ENCODE assay signal across 16 cellular contexts in the genomic region with DNA sequence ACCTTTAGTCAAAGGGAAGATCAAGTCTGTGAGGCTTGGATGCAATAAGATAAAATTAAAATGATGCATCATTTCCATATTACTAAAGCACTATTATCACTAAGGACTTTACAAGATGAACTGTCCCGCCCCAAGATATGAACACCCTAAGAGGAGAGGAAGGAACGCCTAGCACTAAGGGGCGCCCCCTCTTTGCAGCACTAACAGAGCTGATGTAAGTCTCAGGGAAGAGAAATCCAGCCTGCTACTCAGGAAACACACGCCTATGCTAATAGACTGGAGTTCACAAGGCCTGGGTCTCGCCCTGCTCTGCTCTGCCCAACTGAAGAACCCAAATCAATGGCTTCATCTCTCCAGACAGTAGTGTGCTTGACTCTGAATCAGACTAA. TPM values are rescaled to one million over a fixed set of nuclear protein-coding genes. Genes with fewer than 3 reads are reported as not detected.
DNase-seq lines count a peak whose midpoint lies in the region; ATAC-seq and TF ChIP-seq lines count a peak whose summit lies in the region.
"Had no signal": no experiment of that assay in that cellular context is flagged by ENCODE, and none has a peak within 500 bp of the region (broad histone marks: within the 10 kb centered on the region; RNA-seq: fewer than 3 reads in every experiment).

No MANE protein-coding gene starts in this region.

- intact Hi-C loops in activated CD4-positive, alpha-beta T cell treated with anti-CD3 and anti-CD28 coated beads for 36 hours (cut with DNase I, micrococcal nuclease): loop anchor here in 1 of 2 experiments (10.0 kb wide), 2 partner anchors 247 to 573 kb away; a partner anchor contains a TSS
- intact Hi-C loops in activated T-helper 1 cell treated with anti-CD3 and anti-CD28 coated beads, Interleukin-12 subunit alpha, Interleukin-12 subunit beta, Interleukin-2, Interleukin-4 antibody, amounts not matched to agents 30 ng/mL and 10 ng/mL and 1 ng/mL, durations not matched to agents 14 hours and 24 hours and 36 hours (cut with micrococcal nuclease): no loop called here

- CTCF ChIA-PET in activated CD4-positive, alpha-beta T cell treated with anti-CD3 and anti-CD28 coated beads for 36 hours (lab: Charles Lee): no interaction called here

- peak; percentile 57 for ATAC-seq in activated CD4-positive, alpha-beta T cell treated with anti-CD3 and anti-CD28 coated beads for 36 hours
- ATAC-seq in foreskin keratinocyte (peak; percentile 40), HG03039 (IDR thresholded peaks at IDR 0.05; ENCODE audit: unreplicated experiment) (no peak)
- ATAC-seq: left lung had no signal

- POLR2A ChIA-PET in activated CD4-positive, alpha-beta T cell treated with anti-CD3 and anti-CD28 coated beads for 36 hours (lab: Charles Lee): no interaction called here

- H3K4me1 ChIP-seq in foreskin keratinocyte: peaks cover 20% of the 10 kb centered on the region

- H3K36me3 Mint-ChIP-seq in activated CD4-positive, alpha-beta T cell treated with anti-CD3 and anti-CD28 coated beads for 36 hours (ENCODE audit: low read depth): peaks cover 10% of the 10 kb centered on the region
- peaks cover 11% of the 10 kb centered on the region for H3K36me3 Mint-ChIP-seq in activated T-helper 1 cell treated with anti-CD3 and anti-CD28 coated beads, Interleukin-12 subunit alpha, Interleukin-12 subunit beta, Interleukin-2, Interleukin-4 antibody, amounts not matched to agents 30 ng/mL and 10 ng/mL and 1 ng/mL, durations not matched to agents 14 hours and 24 hours and 36 hours (ENCODE audit: low read depth)
- peaks cover 9% of the 10 kb centered on the region for H3K36me3 Mint-ChIP-seq in osteocyte (ENCODE audit: unreplicated experiment)

- no peak for DNase-seq in activated CD4-positive, alpha-beta T cell treated with anti-CD3 and anti-CD28 coated beads for 36 hours
- DNase-seq in activated CD4-positive, alpha-beta T cell treated with anti-CD3 and anti-CD28 coated beads for 1 hour: no peak
- no peak for DNase-seq in activated T-helper 1 cell treated with anti-CD3 and anti-CD28 coated beads, Interleukin-12 subunit alpha, Interleukin-12 subunit beta, Interleukin-2, Interleukin-4 antibody, amounts not matched to agents 30 ng/mL and 10 ng/mL and 1 ng/mL, durations not matched to agents 14 hours and 24 hours and 36 hours (ENCODE audit: low spot score)
- DNase-seq in foreskin keratinocyte (no peak), osteocyte (ENCODE audit: extremely low spot score, unreplicated experiment) (no peak), NCI-H1092 treated with DMSO at 0.1 percent for 48 hours (lab: John Stamatoyannopoulos, UW) (no peak)
- DNase-seq in activated CD8-positive, alpha-beta memory T cell treated with anti-CD3 and anti-CD28 coated beads, Interleukin-2, amount 50 U/mL, for 48 hours: no peak
- DNase-seq: activated CD4-positive, alpha-beta memory T cell treated with anti-CD3 and anti-CD28 coated beads, Interleukin-2, amount 10 ng/mL, durations not matched to agents 7 days and 5 days; activated naive CD4-positive, alpha-beta T cell treated with Interleukin-2 at 50 U/mL for 16 hours; Calu3; left lung; MV-4-11; NCI-H226; upper lobe of left lung had no signal

- H3K4me3 Mint-ChIP-seq in activated CD4-positive, alpha-beta T cell treated with anti-CD3 and anti-CD28 coated beads for 36 hours: no peak overlapping the region
- H3K4me3 Mint-ChIP-seq in activated T-helper 1 cell treated with anti-CD3 and anti-CD28 coated beads, Interleukin-12 subunit alpha, Interleukin-12 subunit beta, Interleukin-2, Interleukin-4 antibody, amounts not matched to agents 30 ng/mL and 10 ng/mL and 1 ng/mL, durations not matched to agents 14 hours and 24 hours and 36 hours: no peak overlapping the region
- no peak overlapping the region for H3K4me3 Mint-ChIP-seq in osteocyte (ENCODE audit: unreplicated experiment)
- H3K4me3 Mint-ChIP-seq: activated CD4-positive, alpha-beta memory T cell treated with anti-CD3 and anti-CD28 coated beads, Interleukin-2, amount 10 ng/mL, durations not matched to agents 7 days and 5 days; T-helper 1 cell treated with Interleukin-12 subunit alpha and Interleukin-12 subunit beta and Interleukin-4 antibody, amounts not matched to agents 30 μg/mL and 1 μg/mL, for 36 hours had no signal

- H3K9me3 Mint-ChIP-seq in activated CD4-positive, alpha-beta T cell treated with anti-CD3 and anti-CD28 coated beads for 36 hours (ENCODE audit: low read depth): peaks cover 2% of the 10 kb centered on the region
- H3K9me3 Mint-ChIP-seq in activated T-helper 1 cell treated with anti-CD3 and anti-CD28 coated beads, Interleukin-12 subunit alpha, Interleukin-12 subunit beta, Interleukin-2, Interleukin-4 antibody, amounts not matched to agents 30 ng/mL and 10 ng/mL and 1 ng/mL, durations not matched to agents 14 hours and 24 hours and 36 hours: no peaks in the 10 kb centered on the region
- peaks cover 7% of the 10 kb centered on the region for H3K9me3 Mint-ChIP-seq in osteocyte (ENCODE audit: unreplicated experiment)
- H3K9me3 Mint-ChIP-seq: activated CD4-positive, alpha-beta memory T cell treated with anti-CD3 and anti-CD28 coated beads, Interleukin-2, amount 10 ng/mL, durations not matched to agents 7 days and 5 days; T-helper 1 cell treated with Interleukin-12 subunit alpha and Interleukin-12 subunit beta and Interleukin-4 antibody, amounts not matched to agents 30 μg/mL and 1 μg/mL, for 36 hours had no signal

- no peak overlapping the region for H3K27ac ChIP-seq in foreskin keratinocyte
- H3K27ac ChIP-seq: left lung, upper lobe of left lung had no signal

- TF ChIP-seq CTCF in foreskin keratinocyte (conservative IDR thresholded peaks at IDR 0.05): no peak
- TF ChIP-seq CTCF in osteocyte (IDR thresholded peaks at IDR 0.05): no peak

- no peaks in the 10 kb centered on the region for H3K27me3 Mint-ChIP-seq in activated CD4-positive, alpha-beta T cell treated with anti-CD3 and anti-CD28 coated beads for 36 hours
- no peaks in the 10 kb centered on the region for H3K27me3 Mint-ChIP-seq in activated T-helper 1 cell treated with anti-CD3 and anti-CD28 coated beads, Interleukin-12 subunit alpha, Interleukin-12 subunit beta, Interleukin-2, Interleukin-4 antibody, amounts not matched to agents 30 ng/mL and 10 ng/mL and 1 ng/mL, durations not matched to agents 14 hours and 24 hours and 36 hours (ENCODE audit: insufficient read depth)
- H3K27me3 Mint-ChIP-seq in osteocyte (ENCODE audit: unreplicated experiment): no peaks in the 10 kb centered on the region
- H3K27me3 Mint-ChIP-seq: activated CD4-positive, alpha-beta memory T cell treated with anti-CD3 and anti-CD28 coated beads, Interleukin-2, amount 10 ng/mL, durations not matched to agents 7 days and 5 days had no signal

- peaks cover 46% of the 10 kb centered on the region for H3K4me1 Mint-ChIP-seq in activated CD4-positive, alpha-beta T cell treated with anti-CD3 and anti-CD28 coated beads for 36 hours
- H3K4me1 Mint-ChIP-seq in activated T-helper 1 cell treated with anti-CD3 and anti-CD28 coated beads, Interleukin-12 subunit alpha, Interleukin-12 subunit beta, Interleukin-2, Interleukin-4 antibody, amounts not matched to agents 30 ng/mL and 10 ng/mL and 1 ng/mL, durations not matched to agents 14 hours and 24 hours and 36 hours (ENCODE audit: low read depth): peaks cover 45% of the 10 kb centered on the region
- H3K4me1 Mint-ChIP-seq in osteocyte (ENCODE audit: unreplicated experiment): peaks cover 73% of the 10 kb centered on the region

- no peaks in the 10 kb centered on the region for H3K27me3 ChIP-seq in foreskin keratinocyte
- H3K27me3 ChIP-seq: left lung, upper lobe of left lung had no signal

- H3K27ac Mint-ChIP-seq in activated CD4-positive, alpha-beta T cell treated with anti-CD3 and anti-CD28 coated beads for 36 hours: no peak overlapping the region
- peak overlapping the region; percentile 29 for H3K27ac Mint-ChIP-seq in activated T-helper 1 cell treated with anti-CD3 and anti-CD28 coated beads, Interleukin-12 subunit alpha, Interleukin-12 subunit beta, Interleukin-2, Interleukin-4 antibody, amounts not matched to agents 30 ng/mL and 10 ng/mL and 1 ng/mL, durations not matched to agents 14 hours and 24 hours and 36 hours
- H3K27ac Mint-ChIP-seq in osteocyte (ENCODE audit: unreplicated experiment): peak overlapping the region; percentile 96
- H3K27ac Mint-ChIP-seq: activated CD4-positive, alpha-beta memory T cell treated with anti-CD3 and anti-CD28 coated beads, Interleukin-2, amount 10 ng/mL, durations not matched to agents 7 days and 5 days; T-helper 1 cell treated with Interleukin-12 subunit alpha and Interleukin-12 subunit beta and Interleukin-4 antibody, amounts not matched to agents 30 μg/mL and 1 μg/mL, for 36 hours had no signal

RNA-seq across cellular contexts. Expression of a gene that starts 6.1 kb away (rescaled TPM):
- total RNA-seq in activated CD4-positive, alpha-beta T cell treated with anti-CD3 and anti-CD28 coated beads for 36 hours: 10 to 100 TPM; 30.8 to 37.4 TPM
- total RNA-seq in activated T-helper 1 cell treated with anti-CD3 and anti-CD28 coated beads, Interleukin-12 subunit alpha, Interleukin-12 subunit beta, Interleukin-2, Interleukin-4 antibody, amounts not matched to agents 30 ng/mL and 10 ng/mL and 1 ng/mL, durations not matched to agents 14 hours and 24 hours and 36 hours: 35.2 and 43.7 TPM in 2 replicates
- total RNA-seq in foreskin keratinocyte: 56.3 and 62.6 TPM in 2 replicates
- polyA plus RNA-seq in foreskin keratinocyte: 91.1 and 95.7 TPM in 2 replicates
- 27.1 and 30.2 TPM in 2 replicates for total RNA-seq in osteocyte
